8 cellular contexts compared by ENCODE assay signal in genomic region chr20:37990571-37991151, GRCh38. TPM values are rescaled to one million over a fixed set of nuclear protein-coding genes. Genes with fewer than 3 reads are reported as not detected.
DNase-seq lines count a peak whose midpoint lies in the region; ATAC-seq and TF ChIP-seq lines count a peak whose summit lies in the region.

No MANE protein-coding gene starts in this region.

- H3K36me3 ChIP-seq in spleen, result peaks cover 2 to 81% (median 38%) of the 10 kb centered on the region in 6 donors

- peaks cover 8% of the 10 kb centered on the region for H3K4me1 ChIP-seq in foreskin keratinocyte
- H3K4me1 ChIP-seq in spleen, result peaks cover 12 to 45% (median 27%) of the 10 kb centered on the region in 6 donors

- WGBS in spleen, 5 donors, result 18 to 46% (median 24%) methylated on average over 10 of the region's 10 CpGs

- H3K27ac ChIP-seq in foreskin keratinocyte, result no peak overlapping the region
- peak overlapping the region in 5 of 8 donors; percentile 15 to 51 (median 42) for H3K27ac ChIP-seq in spleen

- TF ChIP-seq POLR2A in spleen (IDR thresholded peaks at IDR 0.05), result no peak

- ATAC-seq in HG02642 (IDR thresholded peaks at IDR 0.05; ENCODE audit: poor library complexity, unreplicated experiment) (peak; percentile 87), foreskin keratinocyte (peak; percentile 80)

- H3K9me3 ChIP-seq in spleen, result no peaks in the 10 kb centered on the region

- H3K4me3 ChIP-seq in spleen, result no peak overlapping the region

- H3K27me3 ChIP-seq in foreskin keratinocyte (no peaks in the 10 kb centered on the region), spleen (replicated peaks in 1 of 7) (no peaks in the 10 kb centered on the region)

- no peak for TF ChIP-seq CTCF in foreskin keratinocyte (conservative IDR thresholded peaks at IDR 0.05)
- TF ChIP-seq CTCF in spleen (IDR thresholded peaks at IDR 0.05 in 8 of 11, conservative IDR thresholded peaks at IDR 0.05 in 3 of 11), result no peak

- DNase-seq in NCI-H1417 (lab: John Stamatoyannopoulos, UW) (peak; percentile 22 to 33 (median 22)), NCI-H1417 treated with DMSO at 0.1 percent for 48 hours (lab: John Stamatoyannopoulos, UW) (no peak), NCI-H2029 treated with DMSO at 0.1 percent for 48 hours (lab: John Stamatoyannopoulos, UW) (peak; percentile 44), foreskin keratinocyte (peak; percentile 72 to 76), spleen (peak; percentile 86), SHP77 treated with DMSO at 0.1 percent for 48 hours (lab: John Stamatoyannopoulos, UW) (no peak)
- peak; percentile 38 for DNase-seq in activated CD8-positive, alpha-beta memory T cell treated with anti-CD3 and anti-CD28 coated beads, Interleukin-2, amount 50 U/mL, for 24 hours (ENCODE audit: extremely low read depth)

- intact Hi-C loops in spleen (cut with DNase I; ENCODE audit: low total_unique reads), result loop anchor here (5.0 to 10.0 kb wide), 2 partner anchors 76 to 423 kb away; no protein-coding TSS in a partner anchor

RNA-seq across cellular contexts. Expression of gene TTI1, which starts 42.6 kb away (rescaled TPM):
- 25.8 and 28.5 TPM in 2 replicates for total RNA-seq in foreskin keratinocyte
- polyA plus RNA-seq in foreskin keratinocyte, result 14.5 and 16.0 TPM in 2 replicates
- total RNA-seq in spleen, result 10 to 100 TPM; 17.7 to 25.2 (median 21.3) TPM
- 1 to 10 TPM; 5.9 to 8.6 (median 6.5) TPM for polyA plus RNA-seq in spleen

RNA-seq across cellular contexts. Expression of gene RPRD1B, which starts 42.9 kb away (rescaled TPM):
- total RNA-seq in foreskin keratinocyte, result 17.5 and 18.8 TPM in 2 replicates
- polyA plus RNA-seq in foreskin keratinocyte, result 7.3 and 8.5 TPM in 2 replicates
- total RNA-seq in spleen, result 10 to 100 TPM; 26.9 to 42.0 (median 35.5) TPM
- 10 to 100 TPM in 1 of 3 donors, 1 to 10 TPM in 2; 7.1 to 11.1 (median 7.9) TPM for polyA plus RNA-seq in spleen

Comparison
In these comparisons a context has a peak if more than half of its experiments do, and no peak if none do; other contexts are left out.
1. DNase-seq: peak in NCI-H1417 (3 of 3), NCI-H2029 treated with DMSO at 0.1 percent for 48 hours (single experiment), activated CD8-positive, alpha-beta memory T cell treated with anti-CD3 and anti-CD28 coated beads, Interleukin-2, amount 50 U/mL, for 24 hours (single experiment), foreskin keratinocyte (2 of 2) and spleen (single experiment); none in NCI-H1417 treated with DMSO at 0.1 percent for 48 hours (single experiment) and SHP77 treated with DMSO at 0.1 percent for 48 hours (single experiment).